ENCODE assay signal across 1 cellular context in genomic region chr6:43770417-43771209, GRCh38.
TF ChIP-seq lines count a peak whose summit lies in the region.

No MANE protein-coding gene starts in this region.

TF ChIP-seq in K562, 482 proteins besides CTCF, POLR2A, EP300 and RAD21 (continued from another document and continues in another):
- TF ChIP-seq HMGN3 (IDR thresholded peaks at IDR 0.05; ENCODE audit: borderline replicate concordance, extremely low read depth, insufficient read length, low read depth, low read length) (peak; percentile 23), TFAP4 (CRISPR knock-in tag; IDR thresholded peaks at IDR 0.05; ENCODE audit: borderline replicate concordance) (peak; percentile 91), ZNF778 (CRISPR knock-in tag; IDR thresholded peaks at IDR 0.05) (no peak), PHF8 (IDR thresholded peaks at IDR 0.05; ENCODE audit: borderline replicate concordance, low read length) (0 out of 2 replicates have a peak, but pooled peaks have one; percentile 8), MAZ (CRISPR knock-in tag; conservative IDR thresholded peaks at IDR 0.05 in 1 of 2, IDR thresholded peaks at IDR 0.05 in 1 of 2) (no peak; a peak in 1 of 4 replicates), MAFG (tag; conservative IDR thresholded peaks at IDR 0.05) (no peak), CHD1 (IDR thresholded peaks at IDR 0.05; ENCODE audit: low read length) (peak; percentile 77), CEBPZ (IDR thresholded peaks at IDR 0.05; ENCODE audit: borderline replicate concordance, low read depth, low read length) (no peak), XRCC3 (IDR thresholded peaks at IDR 0.05) (no peak), SMC3 (conservative IDR thresholded peaks at IDR 0.05; ENCODE audit: insufficient read depth, low read depth, low read length) (no peak), U2AF1 (optimal IDR thresholded peaks at IDR 0.05; ENCODE audit: low read depth, low read length) (no peak), RCOR1 (IDR thresholded peaks at IDR 0.05; ENCODE audit: borderline replicate concordance in 1 of 2, low read depth in 2 of 2, low read length in 2 of 2) (peak; percentile 45 to 56; a peak in 3 of 4 replicates), CBX2 (IDR thresholded peaks at IDR 0.05; ENCODE audit: insufficient read depth, low read length, poor library complexity, severe bottlenecking) (no peak), LCOR (CRISPR knock-in tag; IDR thresholded peaks at IDR 0.05) (peak; percentile 26), ARID2 (IDR thresholded peaks at IDR 0.05) (no peak), PRMT5 (CRISPR knock-in tag; IDR thresholded peaks at IDR 0.05) (0 out of 2 replicates have a peak, but pooled peaks have one; percentile 58), HNRNPH1 (optimal IDR thresholded peaks at IDR 0.05; ENCODE audit: low read depth, low read length) (no peak), ZBTB11 (CRISPR knock-in tag; IDR thresholded peaks at IDR 0.05) (peak in 1 of 3 experiments; percentile 46; a peak in 1 of 6 replicates), ZNF197 (CRISPR knock-in tag; IDR thresholded peaks at IDR 0.05; ENCODE audit: low read depth) (no peak), BHLHE40 (IDR thresholded peaks at IDR 0.05; ENCODE audit: low read length) (peak; percentile 35; the same call in 1 of the 2 replicates), SETDB1 (IDR thresholded peaks at IDR 0.05; ENCODE audit: low read length) (no peak), MLLT1 (IDR thresholded peaks at IDR 0.05) (peak; percentile 95 to 97), USF1 (CRISPR knock-in tag; IDR thresholded peaks at IDR 0.05) (peak; percentile 16; the same call in 1 of the 2 replicates), ZNF23 (CRISPR knock-in tag; IDR thresholded peaks at IDR 0.05) (no peak), SIRT6 (IDR thresholded peaks at IDR 0.05; ENCODE audit: low read depth, low read length) (no peak), TARDBP (IDR thresholded peaks at IDR 0.05) (0 out of 2 replicates have a peak, but pooled peaks have one; percentile 43), POLR3A (IDR thresholded peaks at IDR 0.05; ENCODE audit: borderline replicate concordance, extremely low read depth, insufficient read depth, insufficient read length) (no peak), ZNF311 (CRISPR knock-in tag; IDR thresholded peaks at IDR 0.05) (no peak), STAG1 (CRISPR knock-in tag; IDR thresholded peaks at IDR 0.05; ENCODE audit: borderline replicate concordance) (no peak), THRB (CRISPR knock-in tag; conservative IDR thresholded peaks at IDR 0.05) (no peak), KLF6 (CRISPR knock-in tag; IDR thresholded peaks at IDR 0.05; ENCODE audit: borderline replicate concordance) (no peak), MIER1 (IDR thresholded peaks at IDR 0.05; ENCODE audit: low read depth) (0 out of 2 replicates have a peak, but pooled peaks have one; percentile 26), CEBPB (tag; IDR thresholded peaks at IDR 0.05) (no peak), VEZF1 (CRISPR knock-in tag; IDR thresholded peaks at IDR 0.05) (no peak; the same call in 1 of the 2 replicates), PTTG1 (tag; IDR thresholded peaks at IDR 0.05; ENCODE audit: low read depth) (no peak), ELK1 (CRISPR knock-in tag; IDR thresholded peaks at IDR 0.05) (no peak), BRD9 (IDR thresholded peaks at IDR 0.05; ENCODE audit: low read depth, partially characterized antibody) (peak; percentile 15), ZBTB49 (CRISPR knock-in tag; IDR thresholded peaks at IDR 0.05; ENCODE audit: borderline replicate concordance) (no peak), ILF3 (IDR thresholded peaks at IDR 0.05; ENCODE audit: borderline replicate concordance) (no peak), NBN (IDR thresholded peaks at IDR 0.05; ENCODE audit: low read depth) (peak; percentile 78; the same call in 1 of the 2 replicates), ZBTB7A (IDR thresholded peaks at IDR 0.05; ENCODE audit: borderline replicate concordance, control insufficient read depth, low read depth, low read length) (peak; percentile 74; the same call in 1 of the 2 replicates), SAP30 (IDR thresholded peaks at IDR 0.05; ENCODE audit: borderline replicate concordance, insufficient read depth, low read depth, low read length, poor library complexity, severe bottlenecking) (no peak), JUN (IDR thresholded peaks at IDR 0.05; ENCODE audit: borderline replicate concordance, low read depth, low read length) (no peak), JUN (CRISPR knock-in tag; IDR thresholded peaks at IDR 0.05; ENCODE audit: borderline replicate concordance) (peak; percentile 35; the same call in 1 of the 2 replicates), SIN3B (IDR thresholded peaks at IDR 0.05; ENCODE audit: low read depth) (0 out of 2 replicates have a peak, but pooled peaks have one; percentile 13), ZBTB34 (CRISPR knock-in tag; IDR thresholded peaks at IDR 0.05) (no peak), NELFE (IDR thresholded peaks at IDR 0.05; ENCODE audit: insufficient read depth, insufficient read length) (no peak)
